ENCODE assay signal across 17 cellular contexts in genomic region chr7:95546647-95547046, GRCh38. TPM values are rescaled to one million over a fixed set of nuclear protein-coding genes. Genes with fewer than 3 reads are reported as not detected.
DNase-seq lines count a peak whose midpoint lies in the region; ATAC-seq, FAIRE-seq and TF ChIP-seq lines count a peak whose summit lies in the region.
"Had no signal": no experiment of that assay in that cellular context is flagged by ENCODE, and none has a peak within 500 bp of the region (broad histone marks: within the 10 kb centered on the region; RNA-seq: fewer than 3 reads in every experiment).

No MANE protein-coding gene starts in this region.

- intact Hi-C loops in ascending aorta (cut with DNase I) (no loop called here), posterior vena cava (cut with DNase I) (no loop called here)

- WGBS in A549 (ENCODE audit: missing lambda C conversion rate), result 69% methylated on average over 4 of the region's 4 CpGs

- H3K9me3 ChIP-seq in A549 (no peaks in the 10 kb centered on the region), ascending aorta (no peaks in the 10 kb centered on the region), skeletal muscle tissue (ENCODE audit: control insufficient read depth in 3 of 3, low read length in 3 of 3) (no peaks in the 10 kb centered on the region)

- TF ChIP-seq RAD21 in A549 (conservative IDR thresholded peaks at IDR 0.05 in 1 of 2, IDR thresholded peaks at IDR 0.05 in 1 of 2), result no peak

- H3K36me3 ChIP-seq in ascending aorta (no peaks in the 10 kb centered on the region), skeletal muscle tissue (ENCODE audit: control insufficient read depth in 3 of 3, insufficient read depth in 3 of 3, low read length in 3 of 3) (no peaks in the 10 kb centered on the region)

- no peak for TF ChIP-seq CTCF in A549 (IDR thresholded peaks at IDR 0.05)
- TF ChIP-seq CTCF in ascending aorta (IDR thresholded peaks at IDR 0.05), result no peak

- no peak for TF ChIP-seq EP300 in A549 (IDR thresholded peaks at IDR 0.05)

- peak overlapping the region; percentile 10 to 26 (median 13) for H3K9ac ChIP-seq in skeletal muscle tissue (ENCODE audit: low read depth in 1 of 3, low read length in 3 of 3)

- H3K4me1 ChIP-seq in A549 (peaks cover 29% of the 10 kb centered on the region), ascending aorta (peaks cover 8 to 49% of the 10 kb centered on the region in 2 donors), skeletal muscle tissue (ENCODE audit: control insufficient read depth in 3 of 3, insufficient read depth in 3 of 3, low read length in 3 of 3) (peaks cover 26 to 49% (median 45%) of the 10 kb centered on the region in 3 donors)

- ATAC-seq in A549, result no peak
- ATAC-seq in left lobe of liver, result peak; percentile 37
- ATAC-seq in GM19328 (IDR thresholded peaks at IDR 0.05; ENCODE audit: unreplicated experiment), result no peak
- ATAC-seq in HG02973 (IDR thresholded peaks at IDR 0.05; ENCODE audit: unreplicated experiment), result no peak
- ATAC-seq: activated naive CD4-positive, alpha-beta T cell treated with anti-CD3 and anti-CD28 coated beads, Interleukin-2, amount 50 U/mL, for 72 hours; activated T-cell treated with anti-CD3 and anti-CD28 coated beads, Interleukin-2, amount 50 U/mL, for 4 hours; effector memory CD8-positive, alpha-beta T cell had no signal

- no peak overlapping the region for H3K4me3 ChIP-seq in A549
- H3K4me3 ChIP-seq in ascending aorta, result no peak overlapping the region
- H3K4me3 ChIP-seq in skeletal muscle tissue (ENCODE audit: low read length in 3 of 3), result peak overlapping the region in 2 of 3 donors; percentile 7 to 41

- CTCF ChIA-PET in A549 (lab: Yijun Ruan, JAX), result interaction anchor here (0.7 to 9.5 kb wide), 5 partner anchors 14 to 217 kb away, joined by 3 to 146 read pairs (median 14); no protein-coding TSS in a partner anchor

- DNase-seq in A549 (ENCODE audit: low read depth in 1 of 2, low spot score in 1 of 2) (no peak), ascending aorta (ENCODE audit: low spot score in 2 of 2) (no peak), left lobe of liver (ENCODE audit: low spot score) (peak; percentile 64), NCI-H226 (no peak), posterior vena cava (ENCODE audit: low spot score) (no peak)
- DNase-seq: activated CD4-positive, alpha-beta memory T cell treated with anti-CD3 and anti-CD28 coated beads, Interleukin-2, amount 10 ng/mL, durations not matched to agents 7 days and 5 days; activated T-cell treated with anti-CD3 and anti-CD28 coated beads, Interleukin-2, amount 50 U/mL, for 4 hours; CD8-positive, alpha-beta memory T cell; effector memory CD8-positive, alpha-beta T cell; NCI-H748 treated with DMSO at 0.1 percent for 48 hours; SW 1271 had no signal

- TF ChIP-seq POLR2A in A549 (IDR thresholded peaks at IDR 0.05; ENCODE audit: low read length), result no peak

- H3K4me2 ChIP-seq in A549, result no peak overlapping the region; the same call in 2 of the 3 replicates

- no peaks in the 10 kb centered on the region for H3K27me3 ChIP-seq in ascending aorta
- no peaks in the 10 kb centered on the region for H3K27me3 ChIP-seq in skeletal muscle tissue (ENCODE audit: control insufficient read depth in 3 of 3, insufficient read depth in 3 of 3, low read length in 3 of 3)

- POLR2A ChIA-PET in A549 (lab: Yijun Ruan, JAX), result no interaction called here

- H3K27ac ChIP-seq in A549 (peak overlapping the region in 1 of 2 experiments; percentile 20; a peak in 1 of 6 replicates), ascending aorta (peak overlapping the region; percentile 32 to 46), skeletal muscle tissue (ENCODE audit: low read depth, low read length) (peak overlapping the region; percentile 95)

- no peak for FAIRE-seq in A549 (lab: Jason Lieb, UNC)
- FAIRE-seq: bronchial epithelial cell, RCC 7860 had no signal

TF ChIP-seq in A549, 52 proteins besides CTCF, POLR2A, EP300 and RAD21:
- peak; percentile 88 for TF ChIP-seq MAFK (IDR thresholded peaks at IDR 0.05; ENCODE audit: partially characterized antibody)
- TF ChIP-seq HDAC2 (IDR thresholded peaks at IDR 0.05), result no peak

RNA-seq across cellular contexts. Expression of gene PDK4, which starts 49.7 kb away (rescaled TPM):
- polyA plus RNA-seq in A549 (2011; rRNA removed), result 21.9 and 26.1 TPM in 2 replicates
- polyA plus RNA-seq in A549 (2012; cell fraction: cytosol; rRNA removed), result 2.4 and 3.0 TPM in 2 replicates
- polyA plus RNA-seq in A549 (2012; cell fraction: nucleus; rRNA removed), result 4.0 and 6.2 TPM in 2 replicates
- 5.5 to 8.6 TPM (median 6.5 TPM) in 3 replicates for polyA plus RNA-seq in A549 (2017; fragmentation: RNase III; extraction: RNeasy Plus Mini Kit Qiagen cat#74134 plus additional on column Dnase treatment)
- 13.2 and 14.7 TPM in 2 replicates for polyA minus RNA-seq in A549 (2011; rRNA and poly(A)+ RNA removed)
- total RNA-seq in ascending aorta, result 227 TPM
- 77.4 TPM for total RNA-seq in left lobe of liver
- 13.0 TPM for total RNA-seq in skeletal muscle tissue
- 100 to 1,000 TPM in 1 of 2 donors, 10 to 100 TPM in 1; 66.4 to 433 TPM for total RNA-seq in posterior vena cava
- total RNA-seq: activated CD4-positive, alpha-beta memory T cell treated with anti-CD3 and anti-CD28 coated beads, Interleukin-2, amount 10 ng/mL, durations not matched to agents 7 days and 5 days; activated naive CD4-positive, alpha-beta T cell treated with anti-CD3 and anti-CD28 coated beads, Interleukin-2, amount 50 U/mL, for 72 hours had no signal
- polyA plus RNA-seq: CD8-positive, alpha-beta memory T cell had no signal

Comparison
In these comparisons a context has a peak if more than half of its experiments do, and no peak if none do; other contexts are left out.
1. H3K4me3 ChIP-seq: peak in skeletal muscle tissue (2 of 3); none in A549 (single experiment) and ascending aorta (0 of 2).